ENCODE assay signal across 19 cellular contexts in genomic region chr1:199983531-199983930, GRCh38. TPM values are rescaled to one million over a fixed set of nuclear protein-coding genes. Genes with fewer than 3 reads are reported as not detected.
DNase-seq lines count a peak whose midpoint lies in the region; ATAC-seq and TF ChIP-seq lines count a peak whose summit lies in the region.
"Had no signal": no experiment of that assay in that cellular context is flagged by ENCODE, and none has a peak within 500 bp of the region (broad histone marks: within the 10 kb centered on the region; RNA-seq: fewer than 3 reads in every experiment).

No MANE protein-coding gene starts in this region.

- H3K9me3 ChIP-seq in OCI-LY1 (ENCODE audit: low read length) (no peaks in the 10 kb centered on the region), WERI-Rb-1 (ENCODE audit: severe bottlenecking) (no peaks in the 10 kb centered on the region), osteoblast (ENCODE audit: low read depth, low read length) (no peaks in the 10 kb centered on the region), gastroesophageal sphincter (no peaks in the 10 kb centered on the region)
- H3K9me3 ChIP-seq: A549; BLaER1 treated with 17β-estradiol and CSF1 and Interleukin-3, amounts not matched to agents 10 nM and 100 nM; Caco-2 had no signal

- H3K36me3 Mint-ChIP-seq in neural crest cell (ENCODE audit: low read depth): no peaks in the 10 kb centered on the region
- no peaks in the 10 kb centered on the region for H3K36me3 Mint-ChIP-seq in mesothelial cell of epicardium
- H3K36me3 Mint-ChIP-seq: CD8-positive, alpha-beta T cell had no signal

- WGBS in gastroesophageal sphincter (ENCODE audit: low coverage in 1 of 2), 2 donors: 77 to 79% methylated on average over 3 of the region's 3 CpGs

- ATAC-seq in GM19397 (IDR thresholded peaks at IDR 0.05; ENCODE audit: unreplicated experiment) (no peak), gastroesophageal sphincter (no peak), HG02759 (IDR thresholded peaks at IDR 0.05; ENCODE audit: unreplicated experiment) (no peak)
- ATAC-seq: A549; CD8-positive, alpha-beta T cell had no signal

- H3K27me3 ChIP-seq in OCI-LY1 (ENCODE audit: insufficient read depth, low read length): no peaks in the 10 kb centered on the region
- no peaks in the 10 kb centered on the region for H3K27me3 ChIP-seq in WERI-Rb-1 (ENCODE audit: insufficient read depth, low read depth, severe bottlenecking)
- H3K27me3 ChIP-seq in osteoblast (ENCODE audit: insufficient read depth, low read length): no peaks in the 10 kb centered on the region
- H3K27me3 ChIP-seq in gastroesophageal sphincter: no peaks in the 10 kb centered on the region

- DNase-seq in WERI-Rb-1 (peak; percentile 65), neural crest cell (ENCODE audit: low read depth, low spot score) (no peak), osteoblast (ENCODE audit: insufficient read length, low spot score, missing footprints) (peak; percentile 58), mesothelial cell of epicardium (ENCODE audit: low spot score in 2 of 2, unreplicated experiment in 2 of 2) (no peak)
- DNase-seq: AML-193; Caco-2; Calu3; CD4-positive, alpha-beta T cell; CD8-positive, alpha-beta T cell; DMS79 treated with DMSO at 0.1 percent for 48 hours; GF-D8 had no signal

- TF ChIP-seq POLR2A in gastroesophageal sphincter (IDR thresholded peaks at IDR 0.05): no peak

- no peaks in the 10 kb centered on the region for H3K9me2 ChIP-seq in OCI-LY1 (ENCODE audit: low read depth, low read length)

- H3K27ac Mint-ChIP-seq in neural crest cell (ENCODE audit: unreplicated experiment) (peak overlapping the region; percentile 12), mesothelial cell of epicardium (no peak overlapping the region)
- H3K27ac Mint-ChIP-seq: B cell; CD4-positive, alpha-beta T cell; CD8-positive, alpha-beta T cell had no signal

- H3K4me1 Mint-ChIP-seq in neural crest cell (no peaks in the 10 kb centered on the region), mesothelial cell of epicardium (no peaks in the 10 kb centered on the region)

- H3K27ac ChIP-seq in OCI-LY1 (ENCODE audit: low read depth, low read length, poor library complexity, severe bottlenecking) (peak overlapping the region; percentile 11), WERI-Rb-1 (no peak overlapping the region; the same call in 1 of the 2 replicates), osteoblast (ENCODE audit: low read depth, low read length) (no peak overlapping the region), gastroesophageal sphincter (no peak overlapping the region)
- H3K27ac ChIP-seq: A549; BLaER1 treated with 17β-estradiol and CSF1 and Interleukin-3, amounts not matched to agents 10 nM and 100 nM; C4-2B had no signal

- H3K36me3 ChIP-seq in OCI-LY1 (ENCODE audit: insufficient read depth, low read length): no peaks in the 10 kb centered on the region
- no peaks in the 10 kb centered on the region for H3K36me3 ChIP-seq in WERI-Rb-1
- H3K36me3 ChIP-seq in osteoblast (ENCODE audit: insufficient read depth, low read length): no peaks in the 10 kb centered on the region
- no peaks in the 10 kb centered on the region for H3K36me3 ChIP-seq in gastroesophageal sphincter
- H3K36me3 ChIP-seq: BLaER1 treated with 17β-estradiol and CSF1 and Interleukin-3, amounts not matched to agents 10 nM and 100 nM had no signal

- H3K9ac ChIP-seq in OCI-LY1 (ENCODE audit: low read length): no peak overlapping the region
- H3K9ac ChIP-seq: BLaER1 treated with 17β-estradiol and CSF1 and Interleukin-3, amounts not matched to agents 10 nM and 100 nM had no signal

- 0 out of 2 replicates have a peak overlapping the region, but pooled peaks have one; percentile 73 for H2AFZ ChIP-seq in OCI-LY1 (ENCODE audit: low read length)
- no peak overlapping the region for H2AFZ ChIP-seq in osteoblast (ENCODE audit: low read length)

- no peaks in the 10 kb centered on the region for H3K9me3 Mint-ChIP-seq in neural crest cell
- no peaks in the 10 kb centered on the region for H3K9me3 Mint-ChIP-seq in mesothelial cell of epicardium
- H3K9me3 Mint-ChIP-seq: CD4-positive, alpha-beta T cell; CD8-positive, alpha-beta T cell had no signal

- TF ChIP-seq CTCF in OCI-LY1 (IDR thresholded peaks at IDR 0.05; ENCODE audit: low read length) (no peak), WERI-Rb-1 (IDR thresholded peaks at IDR 0.05; ENCODE audit: low read depth, low read length) (no peak), neural crest cell (conservative IDR thresholded peaks at IDR 0.05) (no peak), osteoblast (IDR thresholded peaks at IDR 0.05; ENCODE audit: extremely low read depth, low read depth, low read length) (no peak), gastroesophageal sphincter (IDR thresholded peaks at IDR 0.05) (no peak), mesothelial cell of epicardium (IDR thresholded peaks at IDR 0.05; ENCODE audit: unreplicated experiment) (no peak)

- TF ChIP-seq EP300 in gastroesophageal sphincter (IDR thresholded peaks at IDR 0.05): no peak

- H3K79me2 ChIP-seq in OCI-LY1 (ENCODE audit: insufficient read depth, low read length) (no peaks in the 10 kb centered on the region), osteoblast (ENCODE audit: insufficient read depth, low read length) (no peaks in the 10 kb centered on the region)

- no peaks in the 10 kb centered on the region for H3K27me3 Mint-ChIP-seq in neural crest cell (ENCODE audit: low read depth)
- no peaks in the 10 kb centered on the region for H3K27me3 Mint-ChIP-seq in mesothelial cell of epicardium (ENCODE audit: low read depth)
- H3K27me3 Mint-ChIP-seq: CD4-positive, alpha-beta T cell had no signal

- H3K4me3 Mint-ChIP-seq in neural crest cell: no peak overlapping the region
- no peak overlapping the region for H3K4me3 Mint-ChIP-seq in mesothelial cell of epicardium
- H3K4me3 Mint-ChIP-seq: B cell; CD4-positive, alpha-beta T cell; CD8-positive, alpha-beta T cell had no signal

- H3K4me2 ChIP-seq in OCI-LY1 (ENCODE audit: low read length) (no peak overlapping the region), osteoblast (ENCODE audit: insufficient read depth, low read length) (no peak overlapping the region)
- H3K4me2 ChIP-seq: A549; BLaER1 treated with 17β-estradiol and CSF1 and Interleukin-3, amounts not matched to agents 10 nM and 100 nM had no signal

- H3F3A ChIP-seq in OCI-LY1 (ENCODE audit: insufficient read depth, low read length): no peaks in the 10 kb centered on the region; the same call in 1 of the 2 replicates

- H3K4me1 ChIP-seq in OCI-LY1 (ENCODE audit: insufficient read depth, low read length, severe bottlenecking) (peaks cover 27% of the 10 kb centered on the region), osteoblast (ENCODE audit: insufficient read depth, low read length) (no peaks in the 10 kb centered on the region), gastroesophageal sphincter (no peaks in the 10 kb centered on the region)
- H3K4me1 ChIP-seq: A549, Caco-2 had no signal

- H3K4me3 ChIP-seq in OCI-LY1 (ENCODE audit: low read depth, low read length, poor library complexity, severe bottlenecking): no peak overlapping the region
- no peak overlapping the region for H3K4me3 ChIP-seq in WERI-Rb-1 (ENCODE audit: low read depth, low read length)
- H3K4me3 ChIP-seq in osteoblast (ENCODE audit: insufficient read depth, low read length): no peak overlapping the region
- H3K4me3 ChIP-seq in gastroesophageal sphincter: no peak overlapping the region
- H3K4me3 ChIP-seq: A549; BLaER1 treated with 17β-estradiol and CSF1 and Interleukin-3, amounts not matched to agents 10 nM and 100 nM had no signal

- H4K20me1 ChIP-seq in OCI-LY1 (ENCODE audit: insufficient read depth, low read length) (no peaks in the 10 kb centered on the region), osteoblast (ENCODE audit: insufficient read depth, low read length) (no peaks in the 10 kb centered on the region)
- H4K20me1 ChIP-seq: BLaER1 treated with 17β-estradiol and CSF1 and Interleukin-3, amounts not matched to agents 10 nM and 100 nM had no signal

RNA-seq across cellular contexts. Expression of gene NR5A2, which starts 44.0 kb away (rescaled TPM):
- total RNA-seq in neural crest cell (not detected in 2 replicates), osteoblast (not detected in 2 replicates), gastroesophageal sphincter (1 to 10 TPM; 2.0 to 4.2 (median 3.1) TPM), mesothelial cell of epicardium (0.25 to 1.2 TPM (median 0.38 TPM) in 3 replicates)
- total RNA-seq: CD4-positive, alpha-beta T cell; CD8-positive, alpha-beta T cell had no signal

Comparison
In these comparisons a context has a peak if more than half of its experiments do, and no peak if none do; other contexts are left out.
1. DNase-seq: peak in WERI-Rb-1 (single experiment) and osteoblast (single experiment); none in neural crest cell (single experiment) and mesothelial cell of epicardium (0 of 2).